Comparison of ENCODE assay signal across 25 cellular contexts in the genomic region with DNA sequence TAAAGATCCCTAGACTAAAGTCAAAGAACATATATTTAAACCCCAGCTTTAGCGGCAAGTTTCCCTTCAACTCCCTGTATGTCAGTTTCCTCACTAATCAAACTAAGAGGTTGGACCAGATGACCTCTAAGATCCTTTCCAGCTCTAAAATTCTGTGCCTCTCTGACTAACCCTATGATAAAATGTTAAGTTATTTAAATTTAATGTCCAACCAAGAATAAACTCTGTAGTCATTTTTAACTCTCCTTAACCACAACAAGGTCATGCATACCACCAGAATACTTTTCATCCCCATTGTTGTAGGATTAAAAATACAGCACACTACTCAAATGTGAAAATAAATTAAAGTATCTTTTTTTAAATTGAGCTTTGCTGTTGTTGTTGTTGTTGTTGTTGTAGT. TPM values are rescaled to one million over a fixed set of nuclear protein-coding genes. Genes with fewer than 3 reads are reported as not detected.
"Had no signal": no experiment of that assay in that cellular context is flagged by ENCODE, and none has a peak within 500 bp of the region (broad histone marks: within the 10 kb centered on the region; RNA-seq: fewer than 3 reads in every experiment).

No MANE protein-coding gene starts in this region.

- H3K4me1 ChIP-seq: gastroesophageal sphincter, prostate gland, right atrium auricular region, testis had no signal

- H3K4me3 ChIP-seq: dorsolateral prefrontal cortex, gastroesophageal sphincter, heart left ventricle, hepatocyte, mucosa of descending colon, prostate gland, right atrium auricular region, testis, tibial artery had no signal

- H3K9me3 ChIP-seq: gastroesophageal sphincter, mucosa of descending colon, prostate gland, right atrium auricular region, testis, tibial artery had no signal

- H3K27me3 ChIP-seq: dorsolateral prefrontal cortex, foreskin keratinocyte, gastroesophageal sphincter, heart left ventricle, hepatocyte, right atrium auricular region, testis, tibial artery had no signal

- H3K27ac Mint-ChIP-seq: mesothelial cell of epicardium; naive thymus-derived CD4-positive, alpha-beta T cell; nephron; stimulated activated memory B cell treated with anti-CD40 and anti-IgM and Interleukin-4, amounts not matched to agents 10 μg/mL and 1 μg/mL and 100 μg/mL, for 72 hours; type B pancreatic cell had no signal

- H3K27me3 Mint-ChIP-seq: naive thymus-derived CD4-positive, alpha-beta T cell; stimulated activated memory B cell treated with anti-CD40 and anti-IgM and Interleukin-4, amounts not matched to agents 10 μg/mL and 1 μg/mL and 100 μg/mL, for 72 hours; type B pancreatic cell had no signal

- ATAC-seq: foreskin keratinocyte; gastroesophageal sphincter; heart left ventricle; left lobe of liver; mucosa of descending colon; naive thymus-derived CD4-positive, alpha-beta T cell; sciatic nerve; stimulated activated naive CD8-positive, alpha-beta T cell treated with anti-CD3 and anti-CD28 coated beads, Interleukin-15, Interleukin-2, amounts not matched to agents 100 U/mL and 50 U/mL, for 24 hours had no signal

- H3K4me1 Mint-ChIP-seq: naive thymus-derived CD4-positive, alpha-beta T cell; stimulated activated memory B cell treated with anti-CD40 and anti-IgM and Interleukin-4, amounts not matched to agents 10 μg/mL and 1 μg/mL and 100 μg/mL, for 72 hours had no signal

- H3K36me3 Mint-ChIP-seq: naive thymus-derived CD4-positive, alpha-beta T cell; stimulated activated memory B cell treated with anti-CD40 and anti-IgM and Interleukin-4, amounts not matched to agents 10 μg/mL and 1 μg/mL and 100 μg/mL, for 72 hours; type B pancreatic cell had no signal

- H3K36me3 ChIP-seq: gastroesophageal sphincter, heart left ventricle, prostate gland, right atrium auricular region, tibial artery had no signal

- FAIRE-seq: colon, kidney had no signal

- H3K4me3 Mint-ChIP-seq: mesothelial cell of epicardium; naive thymus-derived CD4-positive, alpha-beta T cell; nephron; stimulated activated memory B cell treated with anti-CD40 and anti-IgM and Interleukin-4, amounts not matched to agents 10 μg/mL and 1 μg/mL and 100 μg/mL, for 72 hours; type B pancreatic cell had no signal

- H3K4me2 ChIP-seq: hepatocyte had no signal

- H3K27ac ChIP-seq: dorsolateral prefrontal cortex, foreskin keratinocyte, gastroesophageal sphincter, heart left ventricle, hepatocyte, prostate gland, right atrium auricular region, testis, tibial artery had no signal

- H3K79me2 ChIP-seq: hepatocyte had no signal

- H2AFZ ChIP-seq: hepatocyte had no signal

- DNase-seq: dorsolateral prefrontal cortex; effector CD4-positive, alpha-beta T cell; foreskin keratinocyte; heart left ventricle; kidney; mesenchymal stem cell; mucosa of descending colon; naive thymus-derived CD4-positive, alpha-beta T cell; nucleus accumbens; stimulated activated CD4-positive, alpha-beta T cell treated with anti-CD3 and anti-CD28 coated beads, Interleukin-4, amount 100 ng/mL, for 4 hours; stimulated activated naive CD8-positive, alpha-beta T cell treated with anti-CD3 and anti-CD28 coated beads, Interleukin-15, Interleukin-2, amounts not matched to agents 100 U/mL and 50 U/mL, for 24 hours; substantia nigra; testis; tibial artery had no signal

RNA-seq across cellular contexts. Expression of a gene that starts 5.2 kb away (rescaled TPM):
- total RNA-seq: naive thymus-derived CD4-positive, alpha-beta T cell had no signal
- polyA plus RNA-seq: foreskin keratinocyte; naive thymus-derived CD4-positive, alpha-beta T cell had no signal
